ENCODE assay signal across 10 cellular contexts in genomic region chr2:7430421-7430868, GRCh38.
DNase-seq lines count a peak whose midpoint lies in the region; ATAC-seq and TF ChIP-seq lines count a peak whose summit lies in the region.
"Had no signal": no experiment of that assay in that cellular context is flagged by ENCODE, and none has a peak within 500 bp of the region (broad histone marks: within the 10 kb centered on the region; RNA-seq: fewer than 3 reads in every experiment).

No MANE protein-coding gene starts in this region.

- POLR2A ChIA-PET in activated CD4-positive, alpha-beta T cell treated with anti-CD3 and anti-CD28 coated beads for 36 hours (lab: Charles Lee) = no interaction called here
- POLR2A ChIA-PET in activated CD8-positive, alpha-beta T cell treated with anti-CD3 and anti-CD28 coated beads, Interleukin-2, amount 10 ng/mL, durations not matched to agents 7 days and 5 days (lab: Charles Lee) = interaction anchor here (1.0 to 3.6 kb wide), 18 partner anchors 18 to 1254 kb away, joined by 3 to 40 read pairs (median 4); partner anchors contain the start of gene ID2

- no peak for DNase-seq in activated CD4-positive, alpha-beta T cell treated with anti-CD3 and anti-CD28 coated beads for 36 hours
- DNase-seq in activated CD4-positive, alpha-beta T cell treated with anti-CD3 and anti-CD28 coated beads for 1 hour = no peak
- peak; percentile 55 for DNase-seq in activated CD8-positive, alpha-beta T cell treated with anti-CD3 and anti-CD28 coated beads, Interleukin-2, amount 10 ng/mL, durations not matched to agents 7 days and 5 days
- DNase-seq in stimulated activated naive CD8-positive, alpha-beta T cell treated with anti-CD3 and anti-CD28 coated beads, Interleukin-15, amount 100 ng/mL, for 72 hours = peak; percentile 64 to 65
- DNase-seq in osteocyte (ENCODE audit: extremely low spot score, unreplicated experiment) = no peak
- DNase-seq: KG1 had no signal

- peaks cover 25% of the 10 kb centered on the region for H3K4me1 ChIP-seq in iPS-18a (ENCODE audit: control insufficient read depth, low read depth, low read length)
- H3K4me1 ChIP-seq: A549 had no signal

- no peak for TF ChIP-seq CTCF in osteocyte (IDR thresholded peaks at IDR 0.05)

- peak; percentile 47 for ATAC-seq in activated CD4-positive, alpha-beta T cell treated with anti-CD3 and anti-CD28 coated beads for 36 hours
- ATAC-seq in activated CD8-positive, alpha-beta T cell treated with anti-CD3 and anti-CD28 coated beads, Interleukin-2, amount 10 ng/mL, durations not matched to agents 7 days and 5 days = peak; percentile 56
- ATAC-seq in stimulated activated naive CD8-positive, alpha-beta T cell treated with anti-CD3 and anti-CD28 coated beads, Interleukin-15, amount 100 ng/mL, for 72 hours = peak; percentile 63
- ATAC-seq in GM18870 (IDR thresholded peaks at IDR 0.05; ENCODE audit: unreplicated experiment) (no peak), GM18858 (IDR thresholded peaks at IDR 0.05; ENCODE audit: unreplicated experiment) (no peak)

- no peaks in the 10 kb centered on the region for H3K27me3 ChIP-seq in iPS-18a (ENCODE audit: control insufficient read depth, insufficient read depth, low read length)

- intact Hi-C loops in activated CD4-positive, alpha-beta T cell treated with anti-CD3 and anti-CD28 coated beads for 36 hours (cut with DNase I, micrococcal nuclease) = loop anchor here (2.0 to 10.0 kb wide), 4 partner anchors 136 to 974 kb away; no protein-coding TSS in a partner anchor

- peak overlapping the region; percentile 84 for H3K27ac Mint-ChIP-seq in activated CD4-positive, alpha-beta T cell treated with anti-CD3 and anti-CD28 coated beads for 36 hours
- peak overlapping the region; percentile 99 for H3K27ac Mint-ChIP-seq in activated CD8-positive, alpha-beta T cell treated with anti-CD3 and anti-CD28 coated beads, Interleukin-2, amount 10 ng/mL, durations not matched to agents 7 days and 5 days
- peak overlapping the region; percentile 99 for H3K27ac Mint-ChIP-seq in stimulated activated naive CD8-positive, alpha-beta T cell treated with anti-CD3 and anti-CD28 coated beads, Interleukin-15, amount 100 ng/mL, for 72 hours
- H3K27ac Mint-ChIP-seq in osteocyte (ENCODE audit: unreplicated experiment) = no peak overlapping the region

- H3K36me3 ChIP-seq in iPS-18a (ENCODE audit: control insufficient read depth, low read depth, low read length) = no peaks in the 10 kb centered on the region

- H3K9me3 ChIP-seq in iPS-18a (ENCODE audit: control insufficient read depth, low read depth, low read length) = no peaks in the 10 kb centered on the region

- H3K4me3 Mint-ChIP-seq in activated CD4-positive, alpha-beta T cell treated with anti-CD3 and anti-CD28 coated beads for 36 hours = peak overlapping the region; percentile 62
- H3K4me3 Mint-ChIP-seq in activated CD8-positive, alpha-beta T cell treated with anti-CD3 and anti-CD28 coated beads, Interleukin-2, amount 10 ng/mL, durations not matched to agents 7 days and 5 days = peak overlapping the region; percentile 78
- H3K4me3 Mint-ChIP-seq in stimulated activated naive CD8-positive, alpha-beta T cell treated with anti-CD3 and anti-CD28 coated beads, Interleukin-15, amount 100 ng/mL, for 72 hours = peak overlapping the region; percentile 89 to 94
- H3K4me3 Mint-ChIP-seq in osteocyte (ENCODE audit: unreplicated experiment) = no peak overlapping the region

- CTCF ChIA-PET in activated CD4-positive, alpha-beta T cell treated with anti-CD3 and anti-CD28 coated beads for 36 hours (lab: Charles Lee) = interaction anchor here (0.6 kb wide), 1 partner anchor 173 kb away, joined by 3 read pairs; no protein-coding TSS in a partner anchor
- CTCF ChIA-PET in activated CD8-positive, alpha-beta T cell treated with anti-CD3 and anti-CD28 coated beads, Interleukin-2, amount 10 ng/mL, durations not matched to agents 7 days and 5 days (lab: Charles Lee) = interaction anchor here (1.0 to 4.9 kb wide), 10 partner anchors 21 to 310 kb away, joined by 3 to 41 read pairs (median 4); no protein-coding TSS in a partner anchor

- peaks cover 5% of the 10 kb centered on the region for H3K27me3 Mint-ChIP-seq in activated CD4-positive, alpha-beta T cell treated with anti-CD3 and anti-CD28 coated beads for 36 hours
- no peaks in the 10 kb centered on the region for H3K27me3 Mint-ChIP-seq in activated CD8-positive, alpha-beta T cell treated with anti-CD3 and anti-CD28 coated beads, Interleukin-2, amount 10 ng/mL, durations not matched to agents 7 days and 5 days (ENCODE audit: low read depth)
- H3K27me3 Mint-ChIP-seq in stimulated activated naive CD8-positive, alpha-beta T cell treated with anti-CD3 and anti-CD28 coated beads, Interleukin-15, amount 100 ng/mL, for 72 hours = no peaks in the 10 kb centered on the region
- H3K27me3 Mint-ChIP-seq in osteocyte (ENCODE audit: unreplicated experiment) = peaks cover 40% of the 10 kb centered on the region

- H3K36me3 Mint-ChIP-seq in activated CD4-positive, alpha-beta T cell treated with anti-CD3 and anti-CD28 coated beads for 36 hours (ENCODE audit: low read depth) = peaks cover 18% of the 10 kb centered on the region
- H3K36me3 Mint-ChIP-seq in activated CD8-positive, alpha-beta T cell treated with anti-CD3 and anti-CD28 coated beads, Interleukin-2, amount 10 ng/mL, durations not matched to agents 7 days and 5 days (ENCODE audit: low read depth) = peaks cover 37% of the 10 kb centered on the region
- H3K36me3 Mint-ChIP-seq in osteocyte (ENCODE audit: unreplicated experiment) = no peaks in the 10 kb centered on the region

- peak overlapping the region; percentile 3 for H3K9ac ChIP-seq in iPS-18a (ENCODE audit: low read length)

- peak overlapping the region; percentile 39 for H3K4me3 ChIP-seq in iPS-18a (ENCODE audit: low read length)

- peaks cover 12% of the 10 kb centered on the region for H3K9me3 Mint-ChIP-seq in activated CD4-positive, alpha-beta T cell treated with anti-CD3 and anti-CD28 coated beads for 36 hours (ENCODE audit: low read depth)
- peaks cover 14% of the 10 kb centered on the region for H3K9me3 Mint-ChIP-seq in activated CD8-positive, alpha-beta T cell treated with anti-CD3 and anti-CD28 coated beads, Interleukin-2, amount 10 ng/mL, durations not matched to agents 7 days and 5 days (ENCODE audit: insufficient read depth)
- peaks cover 19 to 23% of the 10 kb centered on the region in 2 donors for H3K9me3 Mint-ChIP-seq in stimulated activated naive CD8-positive, alpha-beta T cell treated with anti-CD3 and anti-CD28 coated beads, Interleukin-15, amount 100 ng/mL, for 72 hours
- no peaks in the 10 kb centered on the region for H3K9me3 Mint-ChIP-seq in osteocyte (ENCODE audit: unreplicated experiment)

- H3K27ac ChIP-seq in iPS-18a (ENCODE audit: low read length) = peak overlapping the region; percentile 38
- H3K27ac ChIP-seq: A549 had no signal

- H3K4me1 Mint-ChIP-seq in activated CD4-positive, alpha-beta T cell treated with anti-CD3 and anti-CD28 coated beads for 36 hours = peaks cover 47% of the 10 kb centered on the region
- H3K4me1 Mint-ChIP-seq in activated CD8-positive, alpha-beta T cell treated with anti-CD3 and anti-CD28 coated beads, Interleukin-2, amount 10 ng/mL, durations not matched to agents 7 days and 5 days (ENCODE audit: low read depth) = peaks cover 57% of the 10 kb centered on the region
- peaks cover 62% of the 10 kb centered on the region for H3K4me1 Mint-ChIP-seq in stimulated activated naive CD8-positive, alpha-beta T cell treated with anti-CD3 and anti-CD28 coated beads, Interleukin-15, amount 100 ng/mL, for 72 hours
- peaks cover 5% of the 10 kb centered on the region for H3K4me1 Mint-ChIP-seq in osteocyte (ENCODE audit: unreplicated experiment)

Comparison
In these comparisons a context has a peak if more than half of its experiments do, and no peak if none do; other contexts are left out.
1. ATAC-seq: peak in activated CD4-positive, alpha-beta T cell treated with anti-CD3 and anti-CD28 coated beads for 36 hours (single experiment), activated CD8-positive, alpha-beta T cell treated with anti-CD3 and anti-CD28 coated beads, Interleukin-2, amount 10 ng/mL, durations not matched to agents 7 days and 5 days (single experiment) and stimulated activated naive CD8-positive, alpha-beta T cell treated with anti-CD3 and anti-CD28 coated beads, Interleukin-15, amount 100 ng/mL, for 72 hours (single experiment); none in GM18870 (single experiment) and GM18858 (single experiment).
2. DNase-seq: peak in activated CD8-positive, alpha-beta T cell treated with anti-CD3 and anti-CD28 coated beads, Interleukin-2, amount 10 ng/mL, durations not matched to agents 7 days and 5 days (single experiment) and stimulated activated naive CD8-positive, alpha-beta T cell treated with anti-CD3 and anti-CD28 coated beads, Interleukin-15, amount 100 ng/mL, for 72 hours (2 of 2); none in activated CD4-positive, alpha-beta T cell treated with anti-CD3 and anti-CD28 coated beads for 36 hours (single experiment), activated CD4-positive, alpha-beta T cell treated with anti-CD3 and anti-CD28 coated beads for 1 hour (single experiment) and osteocyte (single experiment).